In genomic region chr2:25023333-25023732, GRCh38 we compare ENCODE assay signal across 27 cellular contexts.
"Had no signal": no experiment of that assay in that cellular context is flagged by ENCODE, and none has a peak within 500 bp of the region (broad histone marks: within the 10 kb centered on the region; RNA-seq: fewer than 3 reads in every experiment).

No MANE protein-coding gene starts in this region.

- ATAC-seq: stimulated activated effector memory CD8-positive, alpha-beta T cell treated with anti-CD3 and anti-CD28 coated beads, Interleukin-12 subunit alpha, Interleukin-12 subunit beta, amount 100 ng/mL, for 72 hours; stimulated activated memory B cell treated with anti-CD40 and anti-IgM and Interleukin-4, amounts not matched to agents 10 μg/mL and 1 μg/mL and 100 μg/mL, for 72 hours; stimulated activated naive B cell treated with anti-CD40 and anti-IgM and Interleukin-4, amounts not matched to agents 10 μg/mL and 1 μg/mL and 100 μg/mL, for 72 hours; stimulated activated naive CD8-positive, alpha-beta T cell treated with anti-CD3 and anti-CD28 coated beads, Interleukin-15, amount 100 ng/mL, for 72 hours; stimulated activated naive CD8-positive, alpha-beta T cell treated with anti-CD3 and anti-CD28 coated beads, Interleukin-15, Interleukin-2, amounts not matched to agents 100 U/mL and 50 U/mL, for 24 hours; upper lobe of right lung had no signal

- FAIRE-seq: urothelium cell line had no signal

- DNase-seq: stimulated activated CD4-positive, alpha-beta T cell treated with anti-CD3 and anti-CD28 coated beads, Interleukin-2, amount 100 ng/mL, for 48 hours; stimulated activated CD4-positive, alpha-beta T cell treated with anti-CD3 and anti-CD28 coated beads, Interleukin-4, amount 100 ng/mL, for 1 hour; stimulated activated CD4-positive, alpha-beta T cell treated with anti-CD3 and anti-CD28 coated beads, Interleukin-4, amount 100 ng/mL, for 24 hours; stimulated activated CD4-positive, alpha-beta T cell treated with anti-CD3 and anti-CD28 coated beads, Interleukin-4, amount 100 ng/mL, for 4 hours; stimulated activated CD8-positive, alpha-beta memory T cell treated with anti-CD3 and anti-CD28 coated beads, Interleukin-4, amount 100 ng/mL, for 48 hours; stimulated activated naive B cell treated with anti-CD40 and anti-IgM and Interleukin-4, amounts not matched to agents 10 μg/mL and 1 μg/mL and 100 μg/mL, for 72 hours; stimulated activated naive CD4-positive, alpha-beta T cell; stimulated activated naive CD4-positive, alpha-beta T cell treated with Interleukin-2 at 50 U/mL for 16 hours; stimulated activated naive CD8-positive, alpha-beta T cell treated with anti-CD3 and anti-CD28 coated beads, Interleukin-15, amount 100 ng/mL, for 72 hours; stimulated activated naive CD8-positive, alpha-beta T cell treated with anti-CD3 and anti-CD28 coated beads, Interleukin-15, Interleukin-2, amounts not matched to agents 100 U/mL and 50 U/mL, for 24 hours; stomach; substantia nigra; testis; thyroid gland; tibial artery; transverse colon; trophoblast cell; upper lobe of left lung; upper lobe of right lung; uterus had no signal

- H3K4me3 ChIP-seq: stomach, suprapubic skin, testis, thoracic aorta, thyroid gland, tibial artery, tibial nerve, transverse colon, upper lobe of left lung, upper lobe of right lung, uterus, vagina had no signal

- H3K27ac ChIP-seq: stomach, suprapubic skin, testis, thoracic aorta, thyroid gland, tibial artery, tibial nerve, transverse colon, upper lobe of left lung, upper lobe of right lung, uterus, vagina had no signal

- H3K4me1 ChIP-seq: stomach, suprapubic skin, testis, thyroid gland, tibial artery, tibial nerve, transverse colon, upper lobe of left lung, upper lobe of right lung, uterus, vagina had no signal

- H3K27me3 ChIP-seq: stomach, testis, thyroid gland, tibial artery, tibial nerve, upper lobe of left lung, upper lobe of right lung, uterus, vagina had no signal

- H3K36me3 ChIP-seq: stomach, suprapubic skin, thoracic aorta, thyroid gland, tibial artery, tibial nerve, transverse colon, upper lobe of left lung, upper lobe of right lung, uterus, vagina had no signal

- H3K9me3 ChIP-seq: stomach, suprapubic skin, testis, thoracic aorta, thyroid gland, tibial artery, tibial nerve, transverse colon, upper lobe of left lung, upper lobe of right lung, uterus, vagina had no signal
